Comparison of ENCODE assay signal across 9 cellular contexts in genomic region chr16:48123104-48123788, GRCh38. TPM values are rescaled to one million over a fixed set of nuclear protein-coding genes. Genes with fewer than 3 reads are reported as not detected.
DNase-seq lines count a peak whose midpoint lies in the region; ATAC-seq and TF ChIP-seq lines count a peak whose summit lies in the region.
"Had no signal": no experiment of that assay in that cellular context is flagged by ENCODE, and none has a peak within 500 bp of the region (broad histone marks: within the 10 kb centered on the region; RNA-seq: fewer than 3 reads in every experiment).

No MANE protein-coding gene starts in this region.

- TF ChIP-seq CTCF in HFF-Myc (IDR thresholded peaks at IDR 0.05; ENCODE audit: low read depth, low read length, missing control alignments) (no peak), fibroblast of villous mesenchyme (IDR thresholded peaks at IDR 0.05; ENCODE audit: insufficient read depth, low read depth, low read length) (no peak), sigmoid colon (IDR thresholded peaks at IDR 0.05) (no peak)

- peak; percentile 10 for DNase-seq in COLO668 (lab: John Stamatoyannopoulos, UW; ENCODE audit: unreplicated experiment)
- peak; percentile 94 for DNase-seq in HFF-Myc (ENCODE audit: extremely low read depth, low read depth)
- peak; percentile 79 for DNase-seq in T1000 (lab: John Stamatoyannopoulos, UW)
- peak; percentile 89 for DNase-seq in fibroblast of villous mesenchyme (ENCODE audit: low read depth)
- DNase-seq in stimulated activated CD8-positive, alpha-beta memory T cell treated with anti-CD3 and anti-CD28 coated beads, Interleukin-15, amount 100 ng/mL, for 48 hours (ENCODE audit: low read depth in 2 of 2), result peak; percentile 44 to 64
- no peak for DNase-seq in G401 (ENCODE audit: low spot score)
- no peak for DNase-seq in sigmoid colon

- H3K36me3 ChIP-seq in sigmoid colon, result no peaks in the 10 kb centered on the region

- 63 to 65% methylated on average over 5 of the region's 5 CpGs for WGBS in sigmoid colon, 2 donors

- intact Hi-C loops in sigmoid colon (cut with DNase I), result no loop called here

- no peak overlapping the region for H3K4me3 ChIP-seq in HFF-Myc (replicated peaks; ENCODE audit: low read depth, low read length)
- no peak overlapping the region for H3K4me3 ChIP-seq in fibroblast of villous mesenchyme (ENCODE audit: low read depth, low read length)
- H3K4me3 ChIP-seq in sigmoid colon, result no peak overlapping the region

- no peak for TF ChIP-seq POLR2A in sigmoid colon (IDR thresholded peaks at IDR 0.05)

- in situ Hi-C loops in G401 (cut with HindIII; ENCODE audit: low sequenced_read_pairs), result no loop called here

- no peak for ATAC-seq in GM19467 (IDR thresholded peaks at IDR 0.05; ENCODE audit: unreplicated experiment)

- no peaks in the 10 kb centered on the region for H3K9me3 ChIP-seq in sigmoid colon

- H3K4me1 ChIP-seq in sigmoid colon, result no peaks in the 10 kb centered on the region

- no peaks in the 10 kb centered on the region for H3K27me3 ChIP-seq in sigmoid colon

- no peak for TF ChIP-seq EP300 in sigmoid colon (IDR thresholded peaks at IDR 0.05)

- H3K27ac ChIP-seq in sigmoid colon, result no peak overlapping the region

RNA-seq across cellular contexts. Expression of gene ABCC12, which starts 32.5 kb away (rescaled TPM):
- total RNA-seq in fibroblast of villous mesenchyme (under 0.01 TPM in 1 of 2 replicates, not detected in the other), sigmoid colon (not detected)
- not detected in 2 replicates for total RNA-seq in G401 (2014; rRNA removed; shearing (Covaris generic))
- not detected for polyA plus RNA-seq in sigmoid colon
- total RNA-seq: dermis microvascular lymphatic vessel endothelial cell had no signal

Comparison
In these comparisons a context has a peak if more than half of its experiments do, and no peak if none do; other contexts are left out.
1. DNase-seq: peak in COLO668 (single experiment), HFF-Myc (single experiment), T1000 (single experiment), fibroblast of villous mesenchyme (single experiment) and stimulated activated CD8-positive, alpha-beta memory T cell treated with anti-CD3 and anti-CD28 coated beads, Interleukin-15, amount 100 ng/mL, for 48 hours (2 of 2); none in G401 (single experiment) and sigmoid colon (single experiment).